ENCODE assay signal across 9 cellular contexts in the genomic region with DNA sequence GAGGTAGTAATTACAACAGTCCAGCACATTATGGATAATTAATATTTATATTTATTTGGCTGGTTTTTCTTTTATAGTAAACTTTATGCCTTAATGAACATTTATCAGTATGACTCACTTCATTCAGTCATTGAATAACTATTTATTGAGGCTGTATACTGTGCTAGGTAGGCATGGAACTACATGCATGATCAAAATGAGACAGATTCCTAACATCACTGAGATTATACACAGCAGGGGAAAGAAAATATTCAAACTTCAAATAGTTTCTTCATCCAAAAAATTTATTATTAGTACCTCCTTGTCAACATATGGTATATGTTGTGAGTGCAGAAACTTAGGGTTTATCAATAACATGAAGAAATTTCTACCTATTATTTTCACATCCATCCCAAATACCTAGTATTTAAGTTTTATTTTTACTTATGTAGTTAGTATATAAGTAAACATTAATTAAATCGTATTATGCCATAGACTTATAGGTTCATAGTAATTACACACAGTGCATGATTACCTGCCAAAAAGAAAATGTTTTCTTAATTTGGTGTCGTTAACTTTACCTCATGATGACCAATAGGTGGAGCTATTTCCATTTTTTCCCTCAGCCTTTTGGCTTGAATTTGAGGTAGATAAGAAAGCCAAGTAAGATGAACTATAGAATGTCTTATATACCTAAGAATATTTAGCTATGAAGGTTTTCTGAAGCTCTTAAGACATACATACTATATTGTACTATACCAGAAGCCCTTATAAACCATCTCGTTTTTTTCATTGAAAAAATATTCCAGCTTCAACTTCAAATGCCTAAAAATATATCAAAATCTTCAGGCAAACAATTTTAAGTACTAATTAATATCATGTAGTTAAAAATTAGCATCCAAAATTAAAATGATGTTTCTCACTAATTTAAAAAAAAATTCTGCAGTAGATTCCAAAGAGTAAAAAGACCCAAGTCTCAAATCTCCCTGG. TPM values are rescaled to one million over a fixed set of nuclear protein-coding genes. Genes with fewer than 3 reads are reported as not detected.
DNase-seq lines count a peak whose midpoint lies in the region; ATAC-seq, FAIRE-seq and TF ChIP-seq lines count a peak whose summit lies in the region.
"Had no signal": no experiment of that assay in that cellular context is flagged by ENCODE, and none has a peak within 500 bp of the region (broad histone marks: within the 10 kb centered on the region; RNA-seq: fewer than 3 reads in every experiment).

No MANE protein-coding gene starts in this region.

- no peak for FAIRE-seq in A549 (lab: Jason Lieb, UNC)

- DNase-seq in A549 (ENCODE audit: low read depth in 1 of 2, low spot score in 1 of 2): peak in 1 of 2 experiments; percentile 71
- peak; percentile 55 for DNase-seq in NCI-H2171 (lab: John Stamatoyannopoulos, UW)
- peak; percentile 59 for DNase-seq in amniotic epithelial cell (ENCODE audit: low read depth)
- peak; percentile 25 for DNase-seq in iPS-NIHi11 (ENCODE audit: low spot score)
- DNase-seq in superior temporal gyrus (ENCODE audit: extremely low spot score): peak; percentile 93
- no peak for DNase-seq in stimulated activated naive CD4-positive, alpha-beta T cell treated with Interleukin-2 at 50 U/mL for 16 hours (lab: John Stamatoyannopoulos, UW)

- TF ChIP-seq EP300 in A549 (IDR thresholded peaks at IDR 0.05): no peak

- WGBS in A549 (ENCODE audit: missing lambda C conversion rate): 0% methylated on average over 3 of the region's 3 CpGs

- H3K4me3 ChIP-seq in A549 (no peak overlapping the region), GM12875 (ENCODE audit: low read depth, low read length) (no peak overlapping the region)

- TF ChIP-seq RAD21 in A549 (conservative IDR thresholded peaks at IDR 0.05 in 1 of 2, IDR thresholded peaks at IDR 0.05 in 1 of 2): peak; percentile 82 to 87

- TF ChIP-seq POLR2A in A549 (IDR thresholded peaks at IDR 0.05; ENCODE audit: low read length): no peak

- H3K4me2 ChIP-seq in A549: no peak overlapping the region

- peak in 1 of 2 experiments; percentile 61; a peak in 3 of 6 replicates for ATAC-seq in A549
- peak; percentile 66 for ATAC-seq in HG03025 (IDR thresholded peaks at IDR 0.05; ENCODE audit: low FRiP score, unreplicated experiment)

- POLR2A ChIA-PET in A549 (lab: Yijun Ruan, JAX): no interaction called here

- CTCF ChIA-PET in A549 (lab: Yijun Ruan, JAX): interaction anchor here (0.6 to 1.8 kb wide), 16 partner anchors 14 to 264 kb away, joined by 3 to 15 read pairs (median 4); no protein-coding TSS in a partner anchor

- H3K4me1 ChIP-seq in A549: peaks cover 19% of the 10 kb centered on the region; the same call in 1 of the 3 replicates

- H3K27ac ChIP-seq in A549: peak overlapping the region in 1 of 2 experiments; percentile 18; a peak in 1 of 6 replicates
- H3K27ac ChIP-seq: epithelial cell of prostate had no signal

- TF ChIP-seq CTCF in A549 (IDR thresholded peaks at IDR 0.05): peak; percentile 70
- TF ChIP-seq CTCF in GM12875 (IDR thresholded peaks at IDR 0.05; ENCODE audit: borderline replicate concordance, insufficient read depth, low read depth, low read length): peak; percentile 25; the same call in 1 of the 2 replicates

- no peaks in the 10 kb centered on the region for H3K9me3 ChIP-seq in A549

TF ChIP-seq in A549, 52 proteins besides CTCF, POLR2A, EP300 and RAD21:
- TF ChIP-seq SMC3 (IDR thresholded peaks at IDR 0.05) (peak; percentile 79), KDM5A (IDR thresholded peaks at IDR 0.05) (no peak)

RNA-seq across cellular contexts. Expression of a gene that starts 12.5 kb away (rescaled TPM):
- 75.5 and 94.3 TPM in 2 replicates for polyA plus RNA-seq in A549 (2011; rRNA removed)
- polyA plus RNA-seq in A549 (2012; cell fraction: cytosol; rRNA removed): 10.5 and 13.0 TPM in 2 replicates
- polyA plus RNA-seq in A549 (2012; cell fraction: nucleus; rRNA removed): 9.4 and 17.2 TPM in 2 replicates
- polyA plus RNA-seq in A549 (2017; fragmentation: RNase III; extraction: RNeasy Plus Mini Kit Qiagen cat#74134 plus additional on column Dnase treatment): 56.1 to 65.1 TPM (median 61.6 TPM) in 3 replicates
- polyA minus RNA-seq in A549 (2011; rRNA and poly(A)+ RNA removed): 26.4 and 26.9 TPM in 2 replicates

RNA-seq across cellular contexts. Expression of a gene that starts 53.5 kb away (rescaled TPM):
- 271 and 360 TPM in 2 replicates for polyA plus RNA-seq in A549 (2011; rRNA removed)
- polyA plus RNA-seq in A549 (2012; cell fraction: cytosol; rRNA removed): 240 and 249 TPM in 2 replicates
- 97.7 and 193 TPM in 2 replicates for polyA plus RNA-seq in A549 (2012; cell fraction: nucleus; rRNA removed)
- 464 to 507 TPM (median 488 TPM) in 3 replicates for polyA plus RNA-seq in A549 (2017; fragmentation: RNase III; extraction: RNeasy Plus Mini Kit Qiagen cat#74134 plus additional on column Dnase treatment)
- 21.3 and 22.8 TPM in 2 replicates for polyA minus RNA-seq in A549 (2011; rRNA and poly(A)+ RNA removed)
